ENCODE assay signal across 1 cellular context in genomic region chr9:131129183-131129582, GRCh38.
A peak's percentile ranks its signal among the peaks of the same experiment; 100 is the strongest.
TF ChIP-seq lines count a peak whose summit lies in the region.

No MANE protein-coding gene starts in this region.

TF ChIP-seq in K562, 482 proteins besides CTCF, POLR2A, EP300 and RAD21:
- TF ChIP-seq PPARD (CRISPR knock-in tag; IDR thresholded peaks at IDR 0.05) (no peak), HMGXB4 (CRISPR knock-in tag; IDR thresholded peaks at IDR 0.05) (peak; percentile 68; the same call in 1 of the 2 replicates), ZNF282 (CRISPR knock-in tag; IDR thresholded peaks at IDR 0.05) (no peak)
